ENCODE assay signal across 8 cellular contexts in genomic region chr9:128339761-128340690, GRCh38.
A peak's percentile ranks its signal among the peaks of the same experiment; 100 is the strongest.
DNase-seq lines count a peak whose midpoint lies in the region; ATAC-seq and TF ChIP-seq lines count a peak whose summit lies in the region.

TSS of gene SLC27A4 (plus strand) at chr9:128340527. CDS start at chr9:128343133, 2,606 bp downstream.

- DNase-seq in GM10266 (ENCODE audit: extremely low spot score) (peak; percentile 94), NCI-H146 (lab: John Stamatoyannopoulos, UW) (peak; percentile 85), T1000 (lab: John Stamatoyannopoulos, UW) (peak; percentile 27), astrocyte of the cerebellum (ENCODE audit: low read depth) (no peak), hippocampal formation (lab: John Stamatoyannopoulos, UW) (peak; percentile 53 to 69), retinal pigment epithelial cell (ENCODE audit: low read depth) (no peak), cortex of kidney (lab: John Stamatoyannopoulos, UW) (no peak)

- in situ Hi-C loops in astrocyte of the cerebellum (cut with HindIII; ENCODE audit: low sequenced_read_pairs) = no loop called here

- TF ChIP-seq CTCF in GM10266 (IDR thresholded peaks at IDR 0.05; ENCODE audit: control insufficient read depth, insufficient read depth, low read depth, missing control alignments) = peak; percentile 5
- no peak for TF ChIP-seq CTCF in astrocyte of the cerebellum (IDR thresholded peaks at IDR 0.05; ENCODE audit: low read depth, low read length, missing control alignments)
- TF ChIP-seq CTCF in retinal pigment epithelial cell (conservative IDR thresholded peaks at IDR 0.05; ENCODE audit: low read depth, low read length) = no peak

- H3K4me3 ChIP-seq in astrocyte of the cerebellum (ENCODE audit: low read depth, low read length) (peak within 1 kb of the TSS; percentile 74), retinal pigment epithelial cell (ENCODE audit: low read length) (peak within 1 kb of the TSS; percentile 77)

- ATAC-seq in HG02610 (IDR thresholded peaks at IDR 0.05; ENCODE audit: unreplicated experiment) = peak; percentile 79

Comparison
In these comparisons a context has a peak if more than half of its experiments do, and no peak if none do; other contexts are left out.
1. DNase-seq: peak in GM10266 (single experiment), NCI-H146 (single experiment), T1000 (single experiment) and hippocampal formation (2 of 2); none in astrocyte of the cerebellum (single experiment), retinal pigment epithelial cell (single experiment) and cortex of kidney (single experiment).